21 cellular contexts compared by ENCODE assay signal in genomic region chr13:100827489-100828000, GRCh38.
DNase-seq lines count a peak whose midpoint lies in the region; ATAC-seq and TF ChIP-seq lines count a peak whose summit lies in the region.
"Had no signal": no experiment of that assay in that cellular context is flagged by ENCODE, and none has a peak within 500 bp of the region (broad histone marks: within the 10 kb centered on the region; RNA-seq: fewer than 3 reads in every experiment).

No MANE protein-coding gene starts in this region.

- intact Hi-C loops in OCI-LY7 (cut with micrococcal nuclease; ENCODE audit: unreplicated experiment): no loop called here
- intact Hi-C loops in naive thymus-derived CD4-positive, alpha-beta T cell (cut with micrococcal nuclease): no loop called here

- H2AFZ ChIP-seq in OCI-LY7 (ENCODE audit: low read length): no peak overlapping the region

- no peak overlapping the region for H3K27ac Mint-ChIP-seq in naive thymus-derived CD4-positive, alpha-beta T cell
- H3K27ac Mint-ChIP-seq: CD4-positive, alpha-beta T cell had no signal

- no peaks in the 10 kb centered on the region for H3K4me1 ChIP-seq in RWPE2 (ENCODE audit: insufficient read depth, poor library complexity, severe bottlenecking)
- H3K4me1 ChIP-seq in endocrine pancreas (ENCODE audit: control insufficient read depth, insufficient read depth, low read length): no peaks in the 10 kb centered on the region
- H3K4me1 ChIP-seq in OCI-LY7 (ENCODE audit: insufficient read depth, low read length, poor library complexity, severe bottlenecking): no peaks in the 10 kb centered on the region
- no peaks in the 10 kb centered on the region for H3K4me1 ChIP-seq in Peyer's patch
- no peaks in the 10 kb centered on the region for H3K4me1 ChIP-seq in naive thymus-derived CD4-positive, alpha-beta T cell (ENCODE audit: control insufficient read depth in 2 of 2, insufficient read depth in 2 of 2, low read length in 2 of 2)
- H3K4me1 ChIP-seq: A549, BLaER1 had no signal

- POLR2A ChIA-PET in OCI-LY7 (lab: Charles Lee): no interaction called here
- POLR2A ChIA-PET in naive thymus-derived CD4-positive, alpha-beta T cell (lab: Charles Lee): no interaction called here

- no peak overlapping the region for H3K9ac ChIP-seq in endocrine pancreas (ENCODE audit: control insufficient read depth, insufficient read depth, low read length)
- H3K9ac ChIP-seq: BLaER1 had no signal

- DNase-seq in Ammon's horn (ENCODE audit: low spot score) (peak; percentile 26), RWPE2 (ENCODE audit: low spot score) (no peak), left lobe of liver (ENCODE audit: low spot score) (no peak), OCI-LY7 (ENCODE audit: low spot score) (no peak), Peyer's patch (no peak), NCI-H2196 treated with DMSO at 0.1 percent for 48 hours (lab: John Stamatoyannopoulos, UW; ENCODE audit: unreplicated experiment) (no peak)
- DNase-seq in naive thymus-derived CD4-positive, alpha-beta T cell: no peak
- DNase-seq: CD4-positive, alpha-beta T cell; COR-L47; DMS 273 treated with DMSO at 0.1 percent for 48 hours; DMS79 treated with DMSO at 0.1 percent for 48 hours; KG1; NCI-H2081; NCI-H2171 treated with DMSO at 0.1 percent for 48 hours; NCI-H526 treated with DMSO at 0.1 percent for 48 hours; RPMI8226; SHP77 treated with DMSO at 0.1 percent for 48 hours had no signal

- BruUV-seq in OCI-LY7 (replicated peaks; lab: Mats Ljungman, UMichigan): no TSS peak

- H3K4me1 Mint-ChIP-seq in naive thymus-derived CD4-positive, alpha-beta T cell: no peaks in the 10 kb centered on the region

- CTCF ChIA-PET in OCI-LY7 (lab: Charles Lee; ENCODE audit: unreplicated experiment): no interaction called here
- CTCF ChIA-PET in naive thymus-derived CD4-positive, alpha-beta T cell (lab: Charles Lee): no interaction called here

- H3K9me3 Mint-ChIP-seq in naive thymus-derived CD4-positive, alpha-beta T cell: peaks cover 0 to 29% (median 10%) of the 10 kb centered on the region in 11 donors
- H3K9me3 Mint-ChIP-seq: CD4-positive, alpha-beta T cell had no signal

- H3K4me3 ChIP-seq in RWPE2 (ENCODE audit: severe bottlenecking) (no peak overlapping the region), endocrine pancreas (ENCODE audit: control insufficient read depth, insufficient read depth, low read length) (peak overlapping the region; percentile 3), OCI-LY7 (ENCODE audit: low read depth, low read length, poor library complexity, severe bottlenecking) (no peak overlapping the region), Peyer's patch (no peak overlapping the region)
- no peak overlapping the region for H3K4me3 ChIP-seq in naive thymus-derived CD4-positive, alpha-beta T cell (ENCODE audit: low read length)
- H3K4me3 ChIP-seq: A549, BLaER1, SK-N-MC had no signal

- no peaks in the 10 kb centered on the region for H3K36me3 ChIP-seq in RWPE2 (ENCODE audit: low read depth)
- no peaks in the 10 kb centered on the region for H3K36me3 ChIP-seq in endocrine pancreas (ENCODE audit: control insufficient read depth, insufficient read depth, low read length)
- no peaks in the 10 kb centered on the region for H3K36me3 ChIP-seq in OCI-LY7 (ENCODE audit: insufficient read depth, low read length)
- H3K36me3 ChIP-seq in Peyer's patch: no peaks in the 10 kb centered on the region
- no peaks in the 10 kb centered on the region for H3K36me3 ChIP-seq in naive thymus-derived CD4-positive, alpha-beta T cell (ENCODE audit: control insufficient read depth in 2 of 3, insufficient read depth in 3 of 3, low read length in 3 of 3)
- H3K36me3 ChIP-seq: BLaER1 had no signal

- ATAC-seq in RWPE2 (ENCODE audit: low read depth) (peak; percentile 31; the same call in 1 of the 3 replicates), left lobe of liver (peak; percentile 43)
- no peak for ATAC-seq in naive thymus-derived CD4-positive, alpha-beta T cell

- no peaks in the 10 kb centered on the region for H4K20me1 ChIP-seq in OCI-LY7 (ENCODE audit: insufficient read depth, low read length)
- H4K20me1 ChIP-seq: BLaER1 had no signal

- no peak overlapping the region for H3K4me3 Mint-ChIP-seq in naive thymus-derived CD4-positive, alpha-beta T cell
- H3K4me3 Mint-ChIP-seq: CD4-positive, alpha-beta T cell had no signal

- H3K9me3 ChIP-seq in RWPE2 (ENCODE audit: severe bottlenecking): no peaks in the 10 kb centered on the region
- peaks cover 2% of the 10 kb centered on the region for H3K9me3 ChIP-seq in endocrine pancreas (ENCODE audit: control insufficient read depth, low read length)
- H3K9me3 ChIP-seq in OCI-LY7 (ENCODE audit: low read length): no peaks in the 10 kb centered on the region
- no peaks in the 10 kb centered on the region for H3K9me3 ChIP-seq in Peyer's patch
- no peaks in the 10 kb centered on the region for H3K9me3 ChIP-seq in naive thymus-derived CD4-positive, alpha-beta T cell (ENCODE audit: control insufficient read depth in 2 of 3, low read length in 3 of 3)
- H3K9me3 ChIP-seq: A549, BLaER1 had no signal

- no peaks in the 10 kb centered on the region for H3K36me3 Mint-ChIP-seq in naive thymus-derived CD4-positive, alpha-beta T cell

- no peak for TF ChIP-seq POLR2A in Peyer's patch (IDR thresholded peaks at IDR 0.05)

- no peaks in the 10 kb centered on the region for H3K79me2 ChIP-seq in OCI-LY7 (ENCODE audit: insufficient read depth, low read depth, low read length)

- H3K27me3 ChIP-seq in RWPE2 (ENCODE audit: insufficient read depth, poor library complexity, severe bottlenecking) (no peaks in the 10 kb centered on the region), endocrine pancreas (ENCODE audit: control insufficient read depth, insufficient read depth, low read length) (no peaks in the 10 kb centered on the region), Peyer's patch (no peaks in the 10 kb centered on the region)
- no peaks in the 10 kb centered on the region for H3K27me3 ChIP-seq in naive thymus-derived CD4-positive, alpha-beta T cell (ENCODE audit: control insufficient read depth in 2 of 2, insufficient read depth in 2 of 2, low read length in 2 of 2)
- H3K27me3 ChIP-seq: BLaER1 had no signal

- H3K27me3 Mint-ChIP-seq in naive thymus-derived CD4-positive, alpha-beta T cell: peaks cover 3 to 20% (median 18%) of the 10 kb centered on the region in 5 donors

- no peaks in the 10 kb centered on the region for H3K9me2 ChIP-seq in OCI-LY7 (ENCODE audit: insufficient read depth, low read length)

- TF ChIP-seq CTCF in RWPE2 (IDR thresholded peaks at IDR 0.05; ENCODE audit: poor library complexity, severe bottlenecking) (no peak), OCI-LY7 (conservative IDR thresholded peaks at IDR 0.05; ENCODE audit: low read length) (no peak), Peyer's patch (IDR thresholded peaks at IDR 0.05) (no peak)

- no peak overlapping the region for H3K27ac ChIP-seq in RWPE2 (ENCODE audit: poor library complexity, severe bottlenecking)
- no peak overlapping the region for H3K27ac ChIP-seq in OCI-LY7 (ENCODE audit: low read depth, low read length, poor library complexity, severe bottlenecking)
- H3K27ac ChIP-seq in Peyer's patch: no peak overlapping the region
- no peak overlapping the region for H3K27ac ChIP-seq in naive thymus-derived CD4-positive, alpha-beta T cell (ENCODE audit: low read depth, low read length)
- H3K27ac ChIP-seq: A549, BLaER1, SK-N-MC had no signal

- H3K4me2 ChIP-seq in OCI-LY7 (ENCODE audit: low read length): no peak overlapping the region
- H3K4me2 ChIP-seq: A549, BLaER1 had no signal
